Comparison of ENCODE assay signal across 10 cellular contexts in genomic region chr13:45331123-45331619, GRCh38. TPM values are rescaled to one million over a fixed set of nuclear protein-coding genes. Genes with fewer than 3 reads are reported as not detected.
DNase-seq lines count a peak whose midpoint lies in the region; ATAC-seq and TF ChIP-seq lines count a peak whose summit lies in the region.
"Had no signal": no experiment of that assay in that cellular context is flagged by ENCODE, and none has a peak within 500 bp of the region (broad histone marks: within the 10 kb centered on the region; RNA-seq: fewer than 3 reads in every experiment).

No MANE protein-coding gene starts in this region.

- CTCF ChIA-PET in activated CD8-positive, alpha-beta T cell treated with anti-CD3 and anti-CD28 coated beads, Interleukin-2, amount 10 ng/mL, durations not matched to agents 7 days and 5 days (lab: Charles Lee) = interaction anchor here (0.9 to 1.9 kb wide), 5 partner anchors 8 to 284 kb away, joined by 3 to 6 read pairs (median 4); no protein-coding TSS in a partner anchor

- peak overlapping the region; percentile 92 for H3K4me2 ChIP-seq in Loucy (ENCODE audit: low read depth, low read length, poor library complexity, severe bottlenecking)

- peaks cover 24% of the 10 kb centered on the region for H4K20me1 ChIP-seq in Loucy (ENCODE audit: insufficient read depth, low read length, poor library complexity, severe bottlenecking)

- H3K27ac ChIP-seq in neutrophil = peak overlapping the region; percentile 77

- H3K9me2 ChIP-seq in Loucy (replicated peaks; ENCODE audit: low read depth, low read length) = no peaks in the 10 kb centered on the region

- peak; percentile 6 for DNase-seq in NCI-H1694 (lab: John Stamatoyannopoulos, UW)
- no peak for DNase-seq in NCI-H1694 treated with DMSO at 0.1 percent for 48 hours (lab: John Stamatoyannopoulos, UW)
- DNase-seq in activated CD8-positive, alpha-beta T cell treated with anti-CD3 and anti-CD28 coated beads, Interleukin-2, amount 10 ng/mL, durations not matched to agents 7 days and 5 days = no peak
- no peak for DNase-seq in stimulated activated naive CD4-positive, alpha-beta T cell (lab: John Stamatoyannopoulos, UW)
- no peak for DNase-seq in SW 1271 (lab: John Stamatoyannopoulos, UW)
- DNase-seq in activated CD4-positive, alpha-beta T cell treated with anti-CD3 and anti-CD28 coated beads for 4 hours = no peak
- DNase-seq: 8988T, T-helper 2 cell had no signal

- H3K9me3 Mint-ChIP-seq in activated CD8-positive, alpha-beta T cell treated with anti-CD3 and anti-CD28 coated beads, Interleukin-2, amount 10 ng/mL, durations not matched to agents 7 days and 5 days (ENCODE audit: insufficient read depth) = no peaks in the 10 kb centered on the region

- H3K9ac ChIP-seq in Loucy (ENCODE audit: low read depth, low read length, poor library complexity, severe bottlenecking) = no peak overlapping the region

- H3F3A ChIP-seq in Loucy (ENCODE audit: low read depth) = peaks cover 23% of the 10 kb centered on the region

- H3K36me3 ChIP-seq in Loucy (ENCODE audit: insufficient read depth, low read length) (peaks cover 11% of the 10 kb centered on the region), neutrophil (peaks cover 10% of the 10 kb centered on the region)

- H2AFZ ChIP-seq in Loucy (ENCODE audit: low read length) = no peak overlapping the region

- H3K4me1 ChIP-seq in Loucy (ENCODE audit: insufficient read depth, low read length, poor library complexity, severe bottlenecking) = peaks cover 81% of the 10 kb centered on the region
- H3K4me1 ChIP-seq in neutrophil (ENCODE audit: control insufficient read depth in 1 of 2, insufficient read depth in 1 of 2, low read depth in 1 of 2, low read length in 1 of 2) = peaks cover 88 to 92% of the 10 kb centered on the region in 2 experiments

- H3K27ac Mint-ChIP-seq in activated CD8-positive, alpha-beta T cell treated with anti-CD3 and anti-CD28 coated beads, Interleukin-2, amount 10 ng/mL, durations not matched to agents 7 days and 5 days = peak overlapping the region; percentile 20

- H3K36me3 Mint-ChIP-seq in activated CD8-positive, alpha-beta T cell treated with anti-CD3 and anti-CD28 coated beads, Interleukin-2, amount 10 ng/mL, durations not matched to agents 7 days and 5 days (ENCODE audit: low read depth) = peaks cover 54% of the 10 kb centered on the region

- H3K27me3 Mint-ChIP-seq in activated CD8-positive, alpha-beta T cell treated with anti-CD3 and anti-CD28 coated beads, Interleukin-2, amount 10 ng/mL, durations not matched to agents 7 days and 5 days (ENCODE audit: low read depth) = no peaks in the 10 kb centered on the region

- no peak for TF ChIP-seq CTCF in Loucy (conservative IDR thresholded peaks at IDR 0.05; ENCODE audit: low read length)
- no peak for TF ChIP-seq CTCF in neutrophil (IDR thresholded peaks at IDR 0.05)

- H3K4me3 ChIP-seq in Loucy (ENCODE audit: low read length, poor library complexity, severe bottlenecking) (no peak overlapping the region), neutrophil (ENCODE audit: low read depth in 1 of 2, low read length in 1 of 2) (no peak overlapping the region)

- H3K4me1 Mint-ChIP-seq in activated CD8-positive, alpha-beta T cell treated with anti-CD3 and anti-CD28 coated beads, Interleukin-2, amount 10 ng/mL, durations not matched to agents 7 days and 5 days (ENCODE audit: low read depth) = peaks cover 85% of the 10 kb centered on the region

- no peak for ATAC-seq in activated CD8-positive, alpha-beta T cell treated with anti-CD3 and anti-CD28 coated beads, Interleukin-2, amount 10 ng/mL, durations not matched to agents 7 days and 5 days

- no peaks in the 10 kb centered on the region for H3K27me3 ChIP-seq in Loucy (ENCODE audit: insufficient read depth, low read length, poor library complexity, severe bottlenecking)
- H3K27me3 ChIP-seq in neutrophil = no peaks in the 10 kb centered on the region

- POLR2A ChIA-PET in activated CD8-positive, alpha-beta T cell treated with anti-CD3 and anti-CD28 coated beads, Interleukin-2, amount 10 ng/mL, durations not matched to agents 7 days and 5 days (lab: Charles Lee) = interaction anchor here (0.7 to 2.9 kb wide), 2 partner anchors 9 to 85 kb away, joined by 3 to 9 read pairs; partner anchors contain the start of gene TPT1

- H3K79me2 ChIP-seq in Loucy (ENCODE audit: insufficient read depth, low read length) = peaks cover 44% of the 10 kb centered on the region

- H3K9me3 ChIP-seq in Loucy (ENCODE audit: insufficient read depth, low read depth, low read length) (no peaks in the 10 kb centered on the region), neutrophil (no peaks in the 10 kb centered on the region)

- H3K4me3 Mint-ChIP-seq in activated CD8-positive, alpha-beta T cell treated with anti-CD3 and anti-CD28 coated beads, Interleukin-2, amount 10 ng/mL, durations not matched to agents 7 days and 5 days = no peak overlapping the region

RNA-seq across cellular contexts. Expression of gene TPT1, which starts 9.8 kb away (rescaled TPM):
- 1,000 to 10,000 TPM; 3,981 to 4,076 TPM for total RNA-seq in activated CD8-positive, alpha-beta T cell treated with anti-CD3 and anti-CD28 coated beads, Interleukin-2, amount 10 ng/mL, durations not matched to agents 7 days and 5 days
